Comparison of ENCODE assay signal across 12 cellular contexts in genomic region chr2:100877555-100877954, GRCh38. TPM values are rescaled to one million over a fixed set of nuclear protein-coding genes. Genes with fewer than 3 reads are reported as not detected.
DNase-seq lines count a peak whose midpoint lies in the region; ATAC-seq and TF ChIP-seq lines count a peak whose summit lies in the region.
"Had no signal": no experiment of that assay in that cellular context is flagged by ENCODE, and none has a peak within 500 bp of the region (broad histone marks: within the 10 kb centered on the region; RNA-seq: fewer than 3 reads in every experiment).

No MANE protein-coding gene starts in this region.

- CTCF ChIA-PET in mammary epithelial cell (lab: Charles Lee; ENCODE audit: low non-redundant PET) = no interaction called here

- dilution Hi-C loops in mammary epithelial cell (cut with HindIII; ENCODE audit: low sequenced_read_pairs) = no loop called here

- BruUV-seq in mammary epithelial cell (replicated peaks; lab: Mats Ljungman, UMichigan) = no TSS peak

- ATAC-seq in left cardiac atrium = peak; percentile 15 to 16
- ATAC-seq: lower lobe of right lung had no signal

- H4K20me1 ChIP-seq in mammary epithelial cell (ENCODE audit: insufficient read depth, low read length) = peaks cover 9% of the 10 kb centered on the region

- intact Hi-C loops in mammary epithelial cell (cut with micrococcal nuclease) = no loop called here
- intact Hi-C loops in left cardiac atrium (cut with DNase I) = no loop called here
- intact Hi-C loops in thyroid gland (cut with DNase I) = no loop called here

- H3K79me2 ChIP-seq in mammary epithelial cell (ENCODE audit: insufficient read depth, low read length) = peaks cover 58% of the 10 kb centered on the region

- no peak overlapping the region for H2AFZ ChIP-seq in mammary epithelial cell (ENCODE audit: low read depth, low read length)

- peaks cover 9% of the 10 kb centered on the region for H3K4me1 ChIP-seq in mammary epithelial cell (ENCODE audit: insufficient read depth, low read length)
- peaks cover 32 to 35% of the 10 kb centered on the region in 2 donors for H3K4me1 ChIP-seq in thyroid gland
- peaks cover 0 to 2% (median 0%) of the 10 kb centered on the region in 4 donors for H3K4me1 ChIP-seq in Peyer's patch
- H3K4me1 ChIP-seq: SJCRH30 had no signal

- no peaks in the 10 kb centered on the region for H3K9me3 ChIP-seq in KOPT-K1 (ENCODE audit: insufficient read depth, low read length, poor library complexity, severe bottlenecking)
- H3K9me3 ChIP-seq in mammary epithelial cell (replicated peaks; ENCODE audit: insufficient read depth, low read length) = no peaks in the 10 kb centered on the region
- H3K9me3 ChIP-seq in thyroid gland = no peaks in the 10 kb centered on the region
- H3K9me3 ChIP-seq in Peyer's patch = no peaks in the 10 kb centered on the region
- H3K9me3 ChIP-seq: lower lobe of right lung, SJCRH30 had no signal

- 54% methylated on average over 4 of the region's 5 CpGs for WGBS in mammary epithelial cell (ENCODE audit: low coverage, missing lambda C conversion rate)
- WGBS in thyroid gland, 2 donors = 53 to 61% methylated on average over 5 of the region's 5 CpGs

- in situ Hi-C loops in mammary epithelial cell (cut with MboI; ENCODE audit: low sequenced_read_pairs in 2 of 2) = no loop called here

- TF ChIP-seq POLR2A in thyroid gland (IDR thresholded peaks at IDR 0.05) (no peak), Peyer's patch (IDR thresholded peaks at IDR 0.05) (no peak)

- no peak overlapping the region for H3K4me2 ChIP-seq in mammary epithelial cell (ENCODE audit: insufficient read depth, low read depth, low read length)

- no peaks in the 10 kb centered on the region for H3K36me3 ChIP-seq in KOPT-K1 (ENCODE audit: insufficient read depth, low read length)
- H3K36me3 ChIP-seq in mammary epithelial cell (ENCODE audit: insufficient read depth, low read length) = peaks cover 3% of the 10 kb centered on the region
- no peaks in the 10 kb centered on the region for H3K36me3 ChIP-seq in thyroid gland
- H3K36me3 ChIP-seq in Peyer's patch = no peaks in the 10 kb centered on the region
- H3K36me3 ChIP-seq: lower lobe of right lung, SJCRH30 had no signal

- peak; percentile 32 for DNase-seq in mammary epithelial cell
- no peak for DNase-seq in left cardiac atrium
- no peak for DNase-seq in thyroid gland
- DNase-seq in medulla oblongata (ENCODE audit: extremely low spot score) = no peak
- no peak for DNase-seq in activated CD4-positive, alpha-beta T cell treated with anti-CD3 and anti-CD28 coated beads, Interleukin-2, amount 50 U/mL, for 4 hours
- DNase-seq in Peyer's patch = no peak
- DNase-seq: activated T-cell treated with anti-CD3 and anti-CD28 coated beads for 4 hours, lower lobe of right lung, MM.1S, NCI-H526 treated with DMSO at 0.1 percent for 48 hours, SJCRH30 had no signal

- H3K27ac ChIP-seq in KOPT-K1 (ENCODE audit: low read depth, low read length, poor library complexity, severe bottlenecking) (peak overlapping the region; percentile 94), mammary epithelial cell (ENCODE audit: insufficient read depth, low read depth, low read length) (no peak overlapping the region), thyroid gland (peak overlapping the region; percentile 56 to 92 (median 88)), Peyer's patch (no peak overlapping the region)
- H3K27ac ChIP-seq: lower lobe of right lung, SJCRH30 had no signal

- no peak overlapping the region for H3K9ac ChIP-seq in mammary epithelial cell (ENCODE audit: insufficient read depth, low read length)

- TF ChIP-seq CTCF in mammary epithelial cell (conservative IDR thresholded peaks at IDR 0.05 in 1 of 2, IDR thresholded peaks at IDR 0.05 in 1 of 2; ENCODE audit: extremely low read depth in 1 of 2, insufficient read depth in 1 of 2, low read depth in 1 of 2, low read length in 2 of 2) (no peak), thyroid gland (IDR thresholded peaks at IDR 0.05) (no peak), Peyer's patch (IDR thresholded peaks at IDR 0.05) (no peak)

- H3K27me3 ChIP-seq in mammary epithelial cell (ENCODE audit: insufficient read depth, low read length) (no peaks in the 10 kb centered on the region), thyroid gland (no peaks in the 10 kb centered on the region), Peyer's patch (no peaks in the 10 kb centered on the region)

- no peak overlapping the region for H3K4me3 ChIP-seq in mammary epithelial cell (replicated peaks in 1 of 3; ENCODE audit: insufficient read depth in 1 of 3, low read depth in 2 of 3, low read length in 3 of 3)
- no peak overlapping the region for H3K4me3 ChIP-seq in thyroid gland (replicated peaks in 1 of 3)
- H3K4me3 ChIP-seq in Peyer's patch = no peak overlapping the region
- H3K4me3 ChIP-seq: lower lobe of right lung, SJCRH30 had no signal

RNA-seq across cellular contexts. Expression of gene NPAS2, which starts 57.6 kb away (rescaled TPM):
- total RNA-seq in mammary epithelial cell (100 to 1,000 TPM in 1 of 2 donors, 10 to 100 TPM in 1; 81.3 to 116 TPM), left cardiac atrium (10 to 100 TPM; 33.8 to 51.2 TPM), thyroid gland (10 to 100 TPM; 12.7 to 22.8 (median 16.1) TPM), Peyer's patch (10 to 100 TPM; 29.7 to 99.5 (median 95.5) TPM)
- 50.5 TPM for polyA plus RNA-seq in mammary epithelial cell
- 128 TPM for polyA minus RNA-seq in mammary epithelial cell

Comparison
In these comparisons a context has a peak if more than half of its experiments do, and no peak if none do; other contexts are left out.
1. H3K27ac ChIP-seq: peak in KOPT-K1 (single experiment) and thyroid gland (3 of 3); none in mammary epithelial cell (single experiment) and Peyer's patch (0 of 4).